Comparison of ENCODE assay signal across 30 cellular contexts in genomic region chr10:104033966-104034365, GRCh38. TPM values are rescaled to one million over a fixed set of nuclear protein-coding genes. Genes with fewer than 3 reads are reported as not detected.
DNase-seq lines count a peak whose midpoint lies in the region; ATAC-seq and TF ChIP-seq lines count a peak whose summit lies in the region.
"Had no signal": no experiment of that assay in that cellular context is flagged by ENCODE, and none has a peak within 500 bp of the region (broad histone marks: within the 10 kb centered on the region; RNA-seq: fewer than 3 reads in every experiment).

No MANE protein-coding gene starts in this region.

- no peak for TF ChIP-seq CTCF in activated CD8-positive, alpha-beta T cell treated with anti-CD3 and anti-CD28 coated beads for 36 hours (IDR thresholded peaks at IDR 0.05)
- no peak for TF ChIP-seq CTCF in RWPE2 (IDR thresholded peaks at IDR 0.05; ENCODE audit: poor library complexity, severe bottlenecking)

- no peak for DNase-seq in activated CD8-positive, alpha-beta T cell treated with anti-CD3 and anti-CD28 coated beads, Interleukin-2, amount 10 ng/mL, durations not matched to agents 7 days and 5 days
- no peak for DNase-seq in activated CD8-positive, alpha-beta T cell treated with anti-CD3 and anti-CD28 coated beads for 36 hours
- peak; percentile 56 for DNase-seq in RWPE2 (ENCODE audit: low spot score)
- no peak for DNase-seq in stimulated activated naive B cell treated with anti-CD40 and anti-IgM and Interleukin-4, amounts not matched to agents 10 μg/mL and 1 μg/mL and 100 μg/mL, for 72 hours
- DNase-seq in cerebellar nuclear complex (lab: John Stamatoyannopoulos, UW) = no peak
- DNase-seq in NCI-H510A treated with DMSO at 0.1 percent for 48 hours (lab: John Stamatoyannopoulos, UW) = no peak
- DNase-seq: 8988T; activated CD4-positive, alpha-beta T cell treated with anti-CD3 and anti-CD28 coated beads for 1 hour; activated effector memory CD4-positive, alpha-beta T cell treated with Interleukin-2 at 50 U/mL for 16 hours; activated naive CD8-positive, alpha-beta T cell treated with anti-CD3 and anti-CD28 coated beads for 36 hours; activated T-cell treated with anti-CD3 and anti-CD28 coated beads, Interleukin-2, amount 50 U/mL, for 1 hour; aorta; CD4-positive, CD25-positive, alpha-beta regulatory T cell; effector memory CD4-positive, alpha-beta T cell; HCEC 1CT; NCI-H1048; NCI-H2107; NCI-H774; psoas muscle; SIG-M5; stimulated activated CD4-positive, alpha-beta T cell treated with anti-CD3 and anti-CD28 coated beads, Interleukin-15, amount 100 ng/mL, for 24 hours; stimulated activated CD4-positive, alpha-beta T cell treated with anti-CD3 and anti-CD28 coated beads, Interleukin-4, amount 100 ng/mL, for 4 hours; SW 1271 had no signal

- H3K4me3 Mint-ChIP-seq in activated CD8-positive, alpha-beta T cell treated with anti-CD3 and anti-CD28 coated beads, Interleukin-2, amount 10 ng/mL, durations not matched to agents 7 days and 5 days = no peak overlapping the region
- no peak overlapping the region for H3K4me3 Mint-ChIP-seq in activated CD8-positive, alpha-beta T cell treated with anti-CD3 and anti-CD28 coated beads for 36 hours
- H3K4me3 Mint-ChIP-seq in stimulated activated naive B cell treated with anti-CD40 and anti-IgM and Interleukin-4, amounts not matched to agents 10 μg/mL and 1 μg/mL and 100 μg/mL, for 72 hours = no peak overlapping the region
- H3K4me3 Mint-ChIP-seq: activated naive CD8-positive, alpha-beta T cell treated with anti-CD3 and anti-CD28 coated beads for 36 hours; IgD-negative memory B cell had no signal

- H3K27ac ChIP-seq in RWPE2 (ENCODE audit: poor library complexity, severe bottlenecking) (no peak overlapping the region), layer of hippocampus (ENCODE audit: low read depth, low read length) (peak overlapping the region; percentile 14)
- H3K27ac ChIP-seq: coronary artery, psoas muscle, suprapubic skin had no signal

- no peaks in the 10 kb centered on the region for H3K9me3 Mint-ChIP-seq in activated CD8-positive, alpha-beta T cell treated with anti-CD3 and anti-CD28 coated beads, Interleukin-2, amount 10 ng/mL, durations not matched to agents 7 days and 5 days (ENCODE audit: insufficient read depth)
- no peaks in the 10 kb centered on the region for H3K9me3 Mint-ChIP-seq in activated CD8-positive, alpha-beta T cell treated with anti-CD3 and anti-CD28 coated beads for 36 hours
- no peaks in the 10 kb centered on the region for H3K9me3 Mint-ChIP-seq in stimulated activated naive B cell treated with anti-CD40 and anti-IgM and Interleukin-4, amounts not matched to agents 10 μg/mL and 1 μg/mL and 100 μg/mL, for 72 hours
- H3K9me3 Mint-ChIP-seq: activated naive CD8-positive, alpha-beta T cell treated with anti-CD3 and anti-CD28 coated beads for 36 hours; CD4-positive, CD25-positive, alpha-beta regulatory T cell; IgD-negative memory B cell had no signal

- H3K9me3 ChIP-seq in RWPE2 (ENCODE audit: severe bottlenecking) = no peaks in the 10 kb centered on the region
- H3K9me3 ChIP-seq: left lung, psoas muscle, suprapubic skin had no signal

- CTCF ChIA-PET in activated CD8-positive, alpha-beta T cell treated with anti-CD3 and anti-CD28 coated beads, Interleukin-2, amount 10 ng/mL, durations not matched to agents 7 days and 5 days (lab: Charles Lee) = interaction anchor here (2.0 kb wide), 1 partner anchor 146 kb away, joined by 7 read pairs; no protein-coding TSS in a partner anchor
- CTCF ChIA-PET in activated CD8-positive, alpha-beta T cell treated with anti-CD3 and anti-CD28 coated beads for 36 hours (lab: Charles Lee) = interaction anchor here (0.8 to 1.0 kb wide), 3 partner anchors 8 to 148 kb away, joined by 3 read pairs; no protein-coding TSS in a partner anchor

- POLR2A ChIA-PET in activated CD8-positive, alpha-beta T cell treated with anti-CD3 and anti-CD28 coated beads, Interleukin-2, amount 10 ng/mL, durations not matched to agents 7 days and 5 days (lab: Charles Lee) = interaction anchor here (1.2 kb wide), 1 partner anchor 123 kb away, joined by 3 read pairs; no protein-coding TSS in a partner anchor
- POLR2A ChIA-PET in activated CD8-positive, alpha-beta T cell treated with anti-CD3 and anti-CD28 coated beads for 36 hours (lab: Charles Lee) = no interaction called here

- H3K4me3 ChIP-seq in RWPE2 (ENCODE audit: severe bottlenecking) = no peak overlapping the region
- H3K4me3 ChIP-seq: coronary artery, left lung, psoas muscle, suprapubic skin had no signal

- H3K27me3 ChIP-seq in RWPE2 (ENCODE audit: insufficient read depth, poor library complexity, severe bottlenecking) (no peaks in the 10 kb centered on the region), layer of hippocampus (ENCODE audit: control insufficient read depth, insufficient read depth, low read length) (no peaks in the 10 kb centered on the region)
- H3K27me3 ChIP-seq: left lung, suprapubic skin had no signal

- no peak for ATAC-seq in activated CD8-positive, alpha-beta T cell treated with anti-CD3 and anti-CD28 coated beads, Interleukin-2, amount 10 ng/mL, durations not matched to agents 7 days and 5 days
- ATAC-seq in activated CD8-positive, alpha-beta T cell treated with anti-CD3 and anti-CD28 coated beads for 36 hours = no peak
- no peak for ATAC-seq in RWPE2 (ENCODE audit: low read depth)
- ATAC-seq in stimulated activated naive B cell treated with anti-CD40 and anti-IgM and Interleukin-4, amounts not matched to agents 10 μg/mL and 1 μg/mL and 100 μg/mL, for 72 hours (replicated peaks) = no peak
- ATAC-seq in HG03565 (IDR thresholded peaks at IDR 0.05; ENCODE audit: unreplicated experiment) = no peak
- ATAC-seq: left lung, psoas muscle had no signal

- H3K36me3 ChIP-seq in RWPE2 (ENCODE audit: low read depth) = peaks cover 93% of the 10 kb centered on the region

- intact Hi-C loops in activated CD8-positive, alpha-beta T cell treated with anti-CD3 and anti-CD28 coated beads for 36 hours (cut with micrococcal nuclease) = no loop called here

- H3K4me1 ChIP-seq in RWPE2 (ENCODE audit: insufficient read depth, poor library complexity, severe bottlenecking) = no peaks in the 10 kb centered on the region
- H3K4me1 ChIP-seq: psoas muscle had no signal

- no peaks in the 10 kb centered on the region for H3K27me3 Mint-ChIP-seq in activated CD8-positive, alpha-beta T cell treated with anti-CD3 and anti-CD28 coated beads, Interleukin-2, amount 10 ng/mL, durations not matched to agents 7 days and 5 days (ENCODE audit: low read depth)
- no peaks in the 10 kb centered on the region for H3K27me3 Mint-ChIP-seq in activated CD8-positive, alpha-beta T cell treated with anti-CD3 and anti-CD28 coated beads for 36 hours
- H3K27me3 Mint-ChIP-seq in stimulated activated naive B cell treated with anti-CD40 and anti-IgM and Interleukin-4, amounts not matched to agents 10 μg/mL and 1 μg/mL and 100 μg/mL, for 72 hours = no peaks in the 10 kb centered on the region
- H3K27me3 Mint-ChIP-seq: activated naive CD8-positive, alpha-beta T cell treated with anti-CD3 and anti-CD28 coated beads for 36 hours; CD4-positive, CD25-positive, alpha-beta regulatory T cell; IgD-negative memory B cell had no signal

- peaks cover 6% of the 10 kb centered on the region for H3K36me3 Mint-ChIP-seq in activated CD8-positive, alpha-beta T cell treated with anti-CD3 and anti-CD28 coated beads, Interleukin-2, amount 10 ng/mL, durations not matched to agents 7 days and 5 days (ENCODE audit: low read depth)
- peaks cover 4% of the 10 kb centered on the region for H3K36me3 Mint-ChIP-seq in activated CD8-positive, alpha-beta T cell treated with anti-CD3 and anti-CD28 coated beads for 36 hours (ENCODE audit: low read depth)
- peaks cover 3 to 11% of the 10 kb centered on the region in 2 donors for H3K36me3 Mint-ChIP-seq in stimulated activated naive B cell treated with anti-CD40 and anti-IgM and Interleukin-4, amounts not matched to agents 10 μg/mL and 1 μg/mL and 100 μg/mL, for 72 hours
- H3K36me3 Mint-ChIP-seq: activated naive CD8-positive, alpha-beta T cell treated with anti-CD3 and anti-CD28 coated beads for 36 hours had no signal

- H3K4me1 Mint-ChIP-seq in activated CD8-positive, alpha-beta T cell treated with anti-CD3 and anti-CD28 coated beads, Interleukin-2, amount 10 ng/mL, durations not matched to agents 7 days and 5 days (ENCODE audit: low read depth) = no peaks in the 10 kb centered on the region
- H3K4me1 Mint-ChIP-seq in activated CD8-positive, alpha-beta T cell treated with anti-CD3 and anti-CD28 coated beads for 36 hours (ENCODE audit: low read depth) = no peaks in the 10 kb centered on the region
- H3K4me1 Mint-ChIP-seq in stimulated activated naive B cell treated with anti-CD40 and anti-IgM and Interleukin-4, amounts not matched to agents 10 μg/mL and 1 μg/mL and 100 μg/mL, for 72 hours = no peaks in the 10 kb centered on the region
- H3K4me1 Mint-ChIP-seq: activated naive CD8-positive, alpha-beta T cell treated with anti-CD3 and anti-CD28 coated beads for 36 hours had no signal

- H3K27ac Mint-ChIP-seq in activated CD8-positive, alpha-beta T cell treated with anti-CD3 and anti-CD28 coated beads, Interleukin-2, amount 10 ng/mL, durations not matched to agents 7 days and 5 days = peak overlapping the region; percentile 16
- H3K27ac Mint-ChIP-seq in activated CD8-positive, alpha-beta T cell treated with anti-CD3 and anti-CD28 coated beads for 36 hours = no peak overlapping the region
- H3K27ac Mint-ChIP-seq in stimulated activated naive B cell treated with anti-CD40 and anti-IgM and Interleukin-4, amounts not matched to agents 10 μg/mL and 1 μg/mL and 100 μg/mL, for 72 hours = peak overlapping the region; percentile 53
- H3K27ac Mint-ChIP-seq: activated naive CD8-positive, alpha-beta T cell treated with anti-CD3 and anti-CD28 coated beads for 36 hours; IgD-negative memory B cell had no signal

RNA-seq across cellular contexts. Expression of gene COL17A1, which starts 51.7 kb away (rescaled TPM):
- not detected for total RNA-seq in activated CD8-positive, alpha-beta T cell treated with anti-CD3 and anti-CD28 coated beads, Interleukin-2, amount 10 ng/mL, durations not matched to agents 7 days and 5 days
- total RNA-seq in activated CD8-positive, alpha-beta T cell treated with anti-CD3 and anti-CD28 coated beads for 36 hours = not detected
- total RNA-seq: activated CD8-positive, alpha-beta memory T cell treated with anti-CD3 and anti-CD28 coated beads for 36 hours; activated naive CD8-positive, alpha-beta T cell treated with anti-CD3 and anti-CD28 coated beads for 36 hours; CD4-positive, CD25-positive, alpha-beta regulatory T cell had no signal
